Comparison of ENCODE assay signal across 8 cellular contexts in genomic region chr16:3020604-3021448, GRCh38. TPM values are rescaled to one million over a fixed set of nuclear protein-coding genes. Genes with fewer than 3 reads are reported as not detected.
DNase-seq lines count a peak whose midpoint lies in the region; ATAC-seq and TF ChIP-seq lines count a peak whose summit lies in the region.

No MANE protein-coding gene starts in this region.

- no peaks in the 10 kb centered on the region for H3K9me2 ChIP-seq in SK-N-SH

- peaks cover 8% of the 10 kb centered on the region for H4K20me1 ChIP-seq in SK-N-SH (ENCODE audit: insufficient read depth)

- no peak overlapping the region for H2AFZ ChIP-seq in SK-N-SH (ENCODE audit: low read depth)

- H3K4me3 ChIP-seq in SK-N-SH (ENCODE audit: low read depth in 2 of 2, low read length in 1 of 2) (peak overlapping the region; percentile 80 to 88), left ventricle myocardium inferior (peak overlapping the region; percentile 83), prostate gland (peak overlapping the region; percentile 48 to 54)

- H3K27me3 ChIP-seq in SK-N-SH (ENCODE audit: insufficient read depth) (no peaks in the 10 kb centered on the region), left ventricle myocardium inferior (ENCODE audit: low read depth) (peaks cover 31% of the 10 kb centered on the region), prostate gland (replicated peaks; ENCODE audit: insufficient read depth) (no peaks in the 10 kb centered on the region)

- peaks cover 8 to 33% of the 10 kb centered on the region in 2 experiments; a peak in 3 of 4 replicates for H3K4me1 ChIP-seq in SK-N-SH (ENCODE audit: control insufficient read depth in 1 of 2, insufficient read depth in 2 of 2, low read depth in 1 of 2, low read length in 1 of 2)
- peaks cover 62% of the 10 kb centered on the region for H3K4me1 ChIP-seq in left ventricle myocardium inferior
- peaks cover 21% of the 10 kb centered on the region for H3K4me1 ChIP-seq in prostate gland (replicated peaks)

- H3K36me3 ChIP-seq in SK-N-SH (replicated peaks in 1 of 2; ENCODE audit: control insufficient read depth in 1 of 2, insufficient read depth in 2 of 2, low read length in 1 of 2), result peaks cover 6 to 16% of the 10 kb centered on the region in 2 experiments
- peaks cover 7% of the 10 kb centered on the region for H3K36me3 ChIP-seq in left ventricle myocardium inferior
- H3K36me3 ChIP-seq in prostate gland, result no peaks in the 10 kb centered on the region

- peak in 1 of 2 experiments; percentile 94; a peak in 2 of 4 replicates for TF ChIP-seq EP300 in SK-N-SH (IDR thresholded peaks at IDR 0.05; ENCODE audit: borderline replicate concordance in 1 of 2, low read depth in 1 of 2, low read length in 1 of 2)

- 2% methylated on average over 17 of the region's 57 CpGs for WGBS in SK-N-SH (ENCODE audit: low lambda C conversion rate)
- WGBS in prostate gland, result 1% methylated on average over 51 of the region's 57 CpGs

- no peak for TF ChIP-seq RAD21 in SK-N-SH (IDR thresholded peaks at IDR 0.05; ENCODE audit: low read length)

- H3F3A ChIP-seq in SK-N-SH (replicated peaks; ENCODE audit: insufficient read depth), result peaks cover 42% of the 10 kb centered on the region

- TF ChIP-seq POLR2A in prostate gland (IDR thresholded peaks at IDR 0.05), result no peak
- TF ChIP-seq POLR2A in GM18505 (IDR thresholded peaks at IDR 0.05; ENCODE audit: borderline replicate concordance, extremely low read depth, insufficient read depth, insufficient read length), result no peak

- intact Hi-C loops in left ventricle myocardium inferior (cut with micrococcal nuclease) (no loop called here), prostate gland (cut with DNase I) (no loop called here)

- TF ChIP-seq CTCF in SK-N-SH (IDR thresholded peaks at IDR 0.05) (no peak), left ventricle myocardium inferior (IDR thresholded peaks at IDR 0.05; ENCODE audit: borderline replicate concordance) (no peak), prostate gland (IDR thresholded peaks at IDR 0.05) (no peak)

- peak overlapping the region; percentile 99 for H3K4me2 ChIP-seq in SK-N-SH

- H3K9ac ChIP-seq in SK-N-SH, result peak overlapping the region; percentile 100

- H3K9me3 ChIP-seq in SK-N-SH (no peaks in the 10 kb centered on the region), left ventricle myocardium inferior (replicated peaks) (no peaks in the 10 kb centered on the region), prostate gland (no peaks in the 10 kb centered on the region)

- H3K79me2 ChIP-seq in SK-N-SH (ENCODE audit: insufficient read depth), result peaks cover 11% of the 10 kb centered on the region; the same call in 1 of the 2 replicates

- DNase-seq in NCI-H82 (lab: John Stamatoyannopoulos, UW) (peak; percentile 51), NCI-H82 treated with DMSO at 0.1 percent for 48 hours (lab: John Stamatoyannopoulos, UW; ENCODE audit: unreplicated experiment) (no peak), SK-N-SH (peak; percentile 72), amniotic stem cell (lab: John Stamatoyannopoulos, UW) (peak; percentile 47), left ventricle myocardium inferior (peak; percentile 75), prostate gland (ENCODE audit: low spot score) (peak; percentile 73)

- peak overlapping the region; percentile 87 to 99 for H3K27ac ChIP-seq in SK-N-SH (ENCODE audit: low read depth in 2 of 2, low read length in 1 of 2)
- peak overlapping the region; percentile 98 for H3K27ac ChIP-seq in left ventricle myocardium inferior (replicated peaks)
- H3K27ac ChIP-seq in prostate gland, result peak overlapping the region; percentile 89 to 94

- ATAC-seq in GM18505 (IDR thresholded peaks at IDR 0.05; ENCODE audit: unreplicated experiment) (no peak), HG02623 (IDR thresholded peaks at IDR 0.05; ENCODE audit: unreplicated experiment) (no peak)

- CTCF ChIA-PET in SK-N-SH (lab: Yijun Ruan, JAX), result interaction anchor here (0.9 to 8.5 kb wide), 9 partner anchors 9 to 153 kb away, joined by 3 to 111 read pairs (median 3); partner anchors contain the start of gene CLDN9

- POLR2A ChIA-PET in SK-N-SH (lab: Yijun Ruan, JAX), result interaction anchor here (1.3 to 1.4 kb wide), 2 partner anchors 11 to 17 kb away, joined by 4 to 8 read pairs; no protein-coding TSS in a partner anchor

TF ChIP-seq in SK-N-SH, 30 proteins besides CTCF, POLR2A, EP300 and RAD21 (continues in another document):
- TF ChIP-seq PBX3 (IDR thresholded peaks at IDR 0.05) (peak; percentile 77), RXRA (IDR thresholded peaks at IDR 0.05; ENCODE audit: borderline replicate concordance, low read depth) (peak; percentile 98), SMC3 (IDR thresholded peaks at IDR 0.05; ENCODE audit: low read depth, low read length) (no peak), POLR2AphosphoS5 (IDR thresholded peaks at IDR 0.05; ENCODE audit: low read depth, low read length) (0 out of 2 replicates have a peak, but pooled peaks have one; percentile 45), TCF12 (IDR thresholded peaks at IDR 0.05) (peak; percentile 80), ELF1 (IDR thresholded peaks at IDR 0.05) (peak; percentile 9; the same call in 1 of the 2 replicates), TAF1 (IDR thresholded peaks at IDR 0.05; ENCODE audit: borderline replicate concordance, low read depth, low read length) (peak; percentile 53; the same call in 1 of the 2 replicates), REST (IDR thresholded peaks at IDR 0.05; ENCODE audit: low read depth, low read length) (peak; percentile 69), CHD2 (IDR thresholded peaks at IDR 0.05; ENCODE audit: low read length, partially characterized antibody) (peak; percentile 11), MAX (IDR thresholded peaks at IDR 0.05; ENCODE audit: low read depth) (peak; percentile 96), RFX5 (IDR thresholded peaks at IDR 0.05; ENCODE audit: low read length) (no peak), SIN3A (IDR thresholded peaks at IDR 0.05; ENCODE audit: borderline replicate concordance, low read depth, low read length) (peak; percentile 27; the same call in 1 of the 2 replicates), RCOR1 (IDR thresholded peaks at IDR 0.05; ENCODE audit: low read length) (no peak)

RNA-seq across cellular contexts. Expression of gene TNFRSF12A, which starts 0.7 kb away (rescaled TPM):
- polyA plus RNA-seq in SK-N-SH (2012; rRNA removed), result 374 and 393 TPM in 2 replicates
- 170 and 271 TPM in 2 replicates for polyA plus RNA-seq in SK-N-SH (2012; cell fraction: cytosol; rRNA removed)
- 272 and 346 TPM in 2 replicates for polyA plus RNA-seq in SK-N-SH (2012; cell fraction: nucleus; rRNA removed)
- total RNA-seq in left ventricle myocardium inferior (66.2 TPM), prostate gland (10 to 100 TPM; 57.4 to 59.0 TPM)

RNA-seq across cellular contexts. Expression of gene CLDN6, which starts 2.8 kb away (rescaled TPM):
- 0.20 and 0.24 TPM in 2 replicates for polyA plus RNA-seq in SK-N-SH (2012; rRNA removed)
- 0.20 and 0.22 TPM in 2 replicates for polyA plus RNA-seq in SK-N-SH (2012; cell fraction: cytosol; rRNA removed)
- polyA plus RNA-seq in SK-N-SH (2012; cell fraction: nucleus; rRNA removed), result 0.29 and 0.59 TPM in 2 replicates
- total RNA-seq in left ventricle myocardium inferior (not detected), prostate gland (under 1 TPM in 1 of 2 donors, not detected in 1; 0.14 TPM)

RNA-seq across cellular contexts. Expression of gene HCFC1R1, which starts 2.9 kb away (rescaled TPM):
- 34.7 and 54.9 TPM in 2 replicates for polyA plus RNA-seq in SK-N-SH (2012; rRNA removed)
- 28.1 and 29.7 TPM in 2 replicates for polyA plus RNA-seq in SK-N-SH (2012; cell fraction: cytosol; rRNA removed)
- 22.2 and 40.4 TPM in 2 replicates for polyA plus RNA-seq in SK-N-SH (2012; cell fraction: nucleus; rRNA removed)
- 48.5 TPM for total RNA-seq in left ventricle myocardium inferior
- 10 to 100 TPM; 52.4 to 67.0 TPM for total RNA-seq in prostate gland

RNA-seq across cellular contexts. Expression of gene THOC6, which starts 3.0 kb away (rescaled TPM):
- polyA plus RNA-seq in SK-N-SH (2012; rRNA removed), result 35.7 and 37.7 TPM in 2 replicates
- 11.7 and 20.7 TPM in 2 replicates for polyA plus RNA-seq in SK-N-SH (2012; cell fraction: cytosol; rRNA removed)
- polyA plus RNA-seq in SK-N-SH (2012; cell fraction: nucleus; rRNA removed), result 114 and 139 TPM in 2 replicates
- 9.1 TPM for total RNA-seq in left ventricle myocardium inferior
- total RNA-seq in prostate gland, result 10 to 100 TPM; 22.9 to 28.0 TPM

RNA-seq across cellular contexts. Expression of gene CLDN9, which starts 8.1 kb away (rescaled TPM):
- 0.08 TPM in 1 of 2 replicates, not detected in the other for polyA plus RNA-seq in SK-N-SH (2012; rRNA removed)
- not detected in 2 replicates for polyA plus RNA-seq in SK-N-SH (2012; cell fraction: cytosol; rRNA removed)
- 0.52 and 0.67 TPM in 2 replicates for polyA plus RNA-seq in SK-N-SH (2012; cell fraction: nucleus; rRNA removed)
- 1.2 TPM for total RNA-seq in left ventricle myocardium inferior
- total RNA-seq in prostate gland, result under 1 TPM in 1 of 2 donors, not detected in 1; 0.91 TPM
